Comparison of ENCODE assay signal across 9 cellular contexts in the genomic region with DNA sequence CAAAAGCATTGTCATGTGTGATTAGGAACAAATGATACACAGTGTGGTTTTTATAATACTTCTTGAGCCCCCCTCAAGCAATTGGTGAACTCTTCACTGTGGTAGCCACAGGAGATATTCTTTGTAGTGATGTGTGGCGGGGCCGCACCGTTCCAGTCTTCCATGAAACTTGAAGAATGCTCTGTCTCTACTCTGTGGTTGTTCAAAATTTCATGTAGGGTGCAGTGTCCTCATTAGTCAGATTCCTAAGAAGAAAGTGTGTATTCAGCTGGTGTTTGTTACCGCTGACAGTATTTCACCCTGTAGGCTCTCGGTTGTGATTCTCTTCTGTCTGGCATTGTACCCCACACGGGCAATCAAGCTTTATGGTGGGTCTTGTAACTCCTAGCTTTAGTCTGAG. TPM values are rescaled to one million over a fixed set of nuclear protein-coding genes. Genes with fewer than 3 reads are reported as not detected.
A peak's percentile ranks its signal among the peaks of the same experiment; 100 is the strongest.
DNase-seq lines count a peak whose midpoint lies in the region; ATAC-seq and TF ChIP-seq lines count a peak whose summit lies in the region.
"Had no signal": no experiment of that assay in that cellular context is flagged by ENCODE, and none has a peak within 500 bp of the region (broad histone marks: within the 10 kb centered on the region; RNA-seq: fewer than 3 reads in every experiment).

No MANE protein-coding gene starts in this region.

- TF ChIP-seq CTCF in MCF 10A (IDR thresholded peaks at IDR 0.05; ENCODE audit: unreplicated experiment) (no peak), GM20000 (IDR thresholded peaks at IDR 0.05; ENCODE audit: extremely low read depth, missing control alignments) (no peak), dorsolateral prefrontal cortex (IDR thresholded peaks at IDR 0.05 in 54 of 56, conservative IDR thresholded peaks at IDR 0.05 in 2 of 56; ENCODE audit: low read depth in 1 of 56, partially characterized antibody in 56 of 56) (no peak)

- peak overlapping the region; percentile 84 for H3K27ac Mint-ChIP-seq in activated CD4-positive, alpha-beta T cell treated with anti-CD3 and anti-CD28 coated beads, Interleukin-2, amount 10 ng/mL, durations not matched to agents 24 days and 14 days
- H3K27ac Mint-ChIP-seq in MCF 10A (ENCODE audit: low read depth, unreplicated experiment): peak overlapping the region; percentile 86
- H3K27ac Mint-ChIP-seq in stimulated activated memory B cell treated with anti-CD40 and anti-IgM and Interleukin-4, amounts not matched to agents 10 μg/mL and 1 μg/mL and 100 μg/mL, for 72 hours: peak overlapping the region; percentile 93

- intact Hi-C loops in activated CD4-positive, alpha-beta T cell treated with anti-CD3 and anti-CD28 coated beads, Interleukin-2, amount 10 ng/mL, durations not matched to agents 24 days and 14 days (cut with micrococcal nuclease): loop anchor here (1.0 kb wide), 1 partner anchor 9 kb away; no protein-coding TSS in a partner anchor
- intact Hi-C loops in MCF 10A (cut with micrococcal nuclease) (no loop called here), dorsolateral prefrontal cortex (cut with DNase I) (no loop called here)

- DNase-seq in activated CD4-positive, alpha-beta T cell treated with anti-CD3 and anti-CD28 coated beads, Interleukin-2, amount 10 ng/mL, durations not matched to agents 24 days and 14 days: no peak
- no peak for DNase-seq in activated CD4-positive, alpha-beta T cell treated with anti-CD3 and anti-CD28 coated beads, Interleukin-2, amount 50 U/mL, for 4 hours
- DNase-seq in MCF 10A (ENCODE audit: unreplicated experiment): no peak
- DNase-seq in GM20000 (ENCODE audit: low spot score): no peak
- no peak for DNase-seq in dorsolateral prefrontal cortex
- no peak for DNase-seq in Kasumi-1 (lab: John Stamatoyannopoulos, UW)
- DNase-seq: SHP77 treated with DMSO at 0.1 percent for 48 hours had no signal

- H3K4me3 Mint-ChIP-seq in activated CD4-positive, alpha-beta T cell treated with anti-CD3 and anti-CD28 coated beads, Interleukin-2, amount 10 ng/mL, durations not matched to agents 24 days and 14 days: peak overlapping the region; percentile 73
- no peak overlapping the region for H3K4me3 Mint-ChIP-seq in MCF 10A (ENCODE audit: unreplicated experiment)
- H3K4me3 Mint-ChIP-seq in stimulated activated memory B cell treated with anti-CD40 and anti-IgM and Interleukin-4, amounts not matched to agents 10 μg/mL and 1 μg/mL and 100 μg/mL, for 72 hours: peak overlapping the region; percentile 73

- no peak overlapping the region for H3K4me3 ChIP-seq in dorsolateral prefrontal cortex

- H3K4me1 Mint-ChIP-seq in activated CD4-positive, alpha-beta T cell treated with anti-CD3 and anti-CD28 coated beads, Interleukin-2, amount 10 ng/mL, durations not matched to agents 24 days and 14 days: peaks cover 64% of the 10 kb centered on the region
- H3K4me1 Mint-ChIP-seq in MCF 10A (ENCODE audit: insufficient read depth, unreplicated experiment): peaks cover 59% of the 10 kb centered on the region
- H3K4me1 Mint-ChIP-seq in stimulated activated memory B cell treated with anti-CD40 and anti-IgM and Interleukin-4, amounts not matched to agents 10 μg/mL and 1 μg/mL and 100 μg/mL, for 72 hours: peaks cover 88% of the 10 kb centered on the region

- H3K27ac ChIP-seq in dorsolateral prefrontal cortex: peak overlapping the region in 1 of 59 donors; percentile 31

- POLR2A ChIA-PET in MCF 10A (lab: Yijun Ruan, JAX): interaction anchor here (0.9 to 3.3 kb wide), 6 partner anchors 8 to 334 kb away, joined by 4 to 23 read pairs (median 14); a partner anchor contains a TSS

- H3K9me3 Mint-ChIP-seq in activated CD4-positive, alpha-beta T cell treated with anti-CD3 and anti-CD28 coated beads, Interleukin-2, amount 10 ng/mL, durations not matched to agents 24 days and 14 days: no peaks in the 10 kb centered on the region
- no peaks in the 10 kb centered on the region for H3K9me3 Mint-ChIP-seq in MCF 10A (ENCODE audit: unreplicated experiment)
- no peaks in the 10 kb centered on the region for H3K9me3 Mint-ChIP-seq in stimulated activated memory B cell treated with anti-CD40 and anti-IgM and Interleukin-4, amounts not matched to agents 10 μg/mL and 1 μg/mL and 100 μg/mL, for 72 hours

- peaks cover 46% of the 10 kb centered on the region for H3K36me3 Mint-ChIP-seq in activated CD4-positive, alpha-beta T cell treated with anti-CD3 and anti-CD28 coated beads, Interleukin-2, amount 10 ng/mL, durations not matched to agents 24 days and 14 days (ENCODE audit: low read depth)
- H3K36me3 Mint-ChIP-seq in MCF 10A (ENCODE audit: insufficient read depth, unreplicated experiment): peaks cover 35% of the 10 kb centered on the region
- H3K36me3 Mint-ChIP-seq in stimulated activated memory B cell treated with anti-CD40 and anti-IgM and Interleukin-4, amounts not matched to agents 10 μg/mL and 1 μg/mL and 100 μg/mL, for 72 hours: peaks cover 46% of the 10 kb centered on the region

- H3K27me3 ChIP-seq in dorsolateral prefrontal cortex: no peaks in the 10 kb centered on the region

- H3K27me3 Mint-ChIP-seq in activated CD4-positive, alpha-beta T cell treated with anti-CD3 and anti-CD28 coated beads, Interleukin-2, amount 10 ng/mL, durations not matched to agents 24 days and 14 days: no peaks in the 10 kb centered on the region
- no peaks in the 10 kb centered on the region for H3K27me3 Mint-ChIP-seq in MCF 10A (ENCODE audit: insufficient read depth, unreplicated experiment)
- no peaks in the 10 kb centered on the region for H3K27me3 Mint-ChIP-seq in stimulated activated memory B cell treated with anti-CD40 and anti-IgM and Interleukin-4, amounts not matched to agents 10 μg/mL and 1 μg/mL and 100 μg/mL, for 72 hours

- peak; percentile 1 for ATAC-seq in HG03060 (IDR thresholded peaks at IDR 0.05; ENCODE audit: low read depth, unreplicated experiment)
- no peak for ATAC-seq in stimulated activated memory B cell treated with anti-CD40 and anti-IgM and Interleukin-4, amounts not matched to agents 10 μg/mL and 1 μg/mL and 100 μg/mL, for 72 hours

- BruUV-seq in MCF 10A (replicated peaks; lab: Mats Ljungman, UMichigan): no TSS peak

- CTCF ChIA-PET in MCF 10A (lab: Yijun Ruan, JAX): interaction anchor here (0.5 to 1.5 kb wide), 4 partner anchors 8 to 52 kb away, joined by 3 to 8 read pairs (median 4); no protein-coding TSS in a partner anchor

RNA-seq across cellular contexts. Expression of a gene that starts 10.8 kb away (rescaled TPM):
- total RNA-seq in activated CD4-positive, alpha-beta T cell treated with anti-CD3 and anti-CD28 coated beads, Interleukin-2, amount 10 ng/mL, durations not matched to agents 24 days and 14 days: 52.5 and 62.1 TPM in 2 replicates
- total RNA-seq in MCF 10A (2022) (27.0 and 34.6 TPM in 2 replicates), dorsolateral prefrontal cortex (10 to 100 TPM; 14.9 to 36.1 (median 22.3) TPM)
